Comparison of ENCODE assay signal across 9 cellular contexts in genomic region chr22:46068176-46068907, GRCh38.
DNase-seq lines count a peak whose midpoint lies in the region; ATAC-seq and TF ChIP-seq lines count a peak whose summit lies in the region.
"Had no signal": no experiment of that assay in that cellular context is flagged by ENCODE, and none has a peak within 500 bp of the region (broad histone marks: within the 10 kb centered on the region; RNA-seq: fewer than 3 reads in every experiment).

No MANE protein-coding gene starts in this region.

- DNase-seq in T-helper 2 cell treated with Interferon-gamma antibody and Interleukin-4, amounts not matched to agents 5 μg/mL and 100 μg/mL, for 36 hours (ENCODE audit: low spot score) = no peak
- DNase-seq in T-helper 2 cell (no peak), substantia nigra (lab: John Stamatoyannopoulos, UW) (no peak), NCI-H146 (lab: John Stamatoyannopoulos, UW) (no peak), NCI-H748 (lab: John Stamatoyannopoulos, UW; ENCODE audit: unreplicated experiment) (no peak), NCI-H510A (lab: John Stamatoyannopoulos, UW) (no peak)
- DNase-seq: NCI-H226 had no signal

- H3K27me3 ChIP-seq in gastroesophageal sphincter = no peaks in the 10 kb centered on the region

- no peaks in the 10 kb centered on the region for H3K36me3 ChIP-seq in gastroesophageal sphincter

- H3K4me3 ChIP-seq in WI38 (ENCODE audit: low read depth, low read length) = peak overlapping the region; percentile 72
- peak overlapping the region; percentile 73 to 91 for H3K4me3 ChIP-seq in gastroesophageal sphincter

- H3K9me3 ChIP-seq in gastroesophageal sphincter = no peaks in the 10 kb centered on the region

- peaks cover 4 to 65% (median 33%) of the 10 kb centered on the region in 3 donors for H3K4me1 ChIP-seq in gastroesophageal sphincter

- H3K4me3 Mint-ChIP-seq in T-helper 2 cell treated with Interferon-gamma antibody and Interleukin-4, amounts not matched to agents 5 μg/mL and 100 μg/mL, for 36 hours = peak overlapping the region; percentile 78

- no peak for TF ChIP-seq POLR2A in gastroesophageal sphincter (IDR thresholded peaks at IDR 0.05)

- 9 to 19% methylated on average over 8 of the region's 8 CpGs for WGBS in gastroesophageal sphincter (ENCODE audit: low coverage in 1 of 2), 2 donors

- H3K27ac ChIP-seq in gastroesophageal sphincter (peak overlapping the region; percentile 98 to 100 (median 99)), substantia nigra (ENCODE audit: low read depth, low read length, poor library complexity, severe bottlenecking) (peak overlapping the region; percentile 99)

- peaks cover 3% of the 10 kb centered on the region for H3K36me3 Mint-ChIP-seq in T-helper 2 cell treated with Interferon-gamma antibody and Interleukin-4, amounts not matched to agents 5 μg/mL and 100 μg/mL, for 36 hours (ENCODE audit: low read depth)

- no peak for TF ChIP-seq CTCF in WI38 (IDR thresholded peaks at IDR 0.05; ENCODE audit: low read depth, low read length)
- no peak for TF ChIP-seq CTCF in gastroesophageal sphincter (IDR thresholded peaks at IDR 0.05)

- no peak for ATAC-seq in gastroesophageal sphincter

- H3K27me3 Mint-ChIP-seq in T-helper 2 cell treated with Interferon-gamma antibody and Interleukin-4, amounts not matched to agents 5 μg/mL and 100 μg/mL, for 36 hours (ENCODE audit: low read depth) = no peaks in the 10 kb centered on the region

- TF ChIP-seq EP300 in gastroesophageal sphincter (IDR thresholded peaks at IDR 0.05) = no peak

- H3K4me1 Mint-ChIP-seq in T-helper 2 cell treated with Interferon-gamma antibody and Interleukin-4, amounts not matched to agents 5 μg/mL and 100 μg/mL, for 36 hours (ENCODE audit: low read depth) = peaks cover 26% of the 10 kb centered on the region

- H3K27ac Mint-ChIP-seq in T-helper 2 cell treated with Interferon-gamma antibody and Interleukin-4, amounts not matched to agents 5 μg/mL and 100 μg/mL, for 36 hours = peak overlapping the region; percentile 91

- no peaks in the 10 kb centered on the region for H3K9me3 Mint-ChIP-seq in T-helper 2 cell treated with Interferon-gamma antibody and Interleukin-4, amounts not matched to agents 5 μg/mL and 100 μg/mL, for 36 hours
